In genomic region chr14:102255401-102256190, GRCh38 we compare ENCODE assay signal across 2 cellular contexts.
TF ChIP-seq lines count a peak whose summit lies in the region.

No MANE protein-coding gene starts in this region.

TF ChIP-seq in GM23338, 12 proteins besides CTCF, POLR2A, EP300 and RAD21:
- TF ChIP-seq, protein P1, sequence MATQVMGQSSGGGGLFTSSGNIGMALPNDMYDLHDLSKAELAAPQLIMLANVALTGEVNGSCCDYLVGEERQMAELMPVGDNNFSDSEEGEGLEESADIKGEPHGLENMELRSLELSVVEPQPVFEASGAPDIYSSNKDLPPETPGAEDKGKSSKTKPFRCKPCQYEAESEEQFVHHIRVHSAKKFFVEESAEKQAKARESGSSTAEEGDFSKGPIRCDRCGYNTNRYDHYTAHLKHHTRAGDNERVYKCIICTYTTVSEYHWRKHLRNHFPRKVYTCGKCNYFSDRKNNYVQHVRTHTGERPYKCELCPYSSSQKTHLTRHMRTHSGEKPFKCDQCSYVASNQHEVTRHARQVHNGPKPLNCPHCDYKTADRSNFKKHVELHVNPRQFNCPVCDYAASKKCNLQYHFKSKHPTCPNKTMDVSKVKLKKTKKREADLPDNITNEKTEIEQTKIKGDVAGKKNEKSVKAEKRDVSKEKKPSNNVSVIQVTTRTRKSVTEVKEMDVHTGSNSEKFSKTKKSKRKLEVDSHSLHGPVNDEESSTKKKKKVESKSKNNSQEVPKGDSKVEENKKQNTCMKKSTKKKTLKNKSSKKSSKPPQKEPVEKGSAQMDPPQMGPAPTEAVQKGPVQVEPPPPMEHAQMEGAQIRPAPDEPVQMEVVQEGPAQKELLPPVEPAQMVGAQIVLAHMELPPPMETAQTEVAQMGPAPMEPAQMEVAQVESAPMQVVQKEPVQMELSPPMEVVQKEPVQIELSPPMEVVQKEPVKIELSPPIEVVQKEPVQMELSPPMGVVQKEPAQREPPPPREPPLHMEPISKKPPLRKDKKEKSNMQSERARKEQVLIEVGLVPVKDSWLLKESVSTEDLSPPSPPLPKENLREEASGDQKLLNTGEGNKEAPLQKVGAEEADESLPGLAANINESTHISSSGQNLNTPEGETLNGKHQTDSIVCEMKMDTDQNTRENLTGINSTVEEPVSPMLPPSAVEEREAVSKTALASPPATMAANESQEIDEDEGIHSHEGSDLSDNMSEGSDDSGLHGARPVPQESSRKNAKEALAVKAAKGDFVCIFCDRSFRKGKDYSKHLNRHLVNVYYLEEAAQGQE (IDR thresholded peaks at IDR 0.05; ENCODE audit: unreplicated experiment): no peak
- TF ChIP-seq, protein P2, sequence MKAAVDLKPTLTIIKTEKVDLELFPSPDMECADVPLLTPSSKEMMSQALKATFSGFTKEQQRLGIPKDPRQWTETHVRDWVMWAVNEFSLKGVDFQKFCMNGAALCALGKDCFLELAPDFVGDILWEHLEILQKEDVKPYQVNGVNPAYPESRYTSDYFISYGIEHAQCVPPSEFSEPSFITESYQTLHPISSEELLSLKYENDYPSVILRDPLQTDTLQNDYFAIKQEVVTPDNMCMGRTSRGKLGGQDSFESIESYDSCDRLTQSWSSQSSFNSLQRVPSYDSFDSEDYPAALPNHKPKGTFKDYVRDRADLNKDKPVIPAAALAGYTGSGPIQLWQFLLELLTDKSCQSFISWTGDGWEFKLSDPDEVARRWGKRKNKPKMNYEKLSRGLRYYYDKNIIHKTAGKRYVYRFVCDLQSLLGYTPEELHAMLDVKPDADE (IDR thresholded peaks at IDR 0.05): no peak
- TF ChIP-seq JUNB (IDR thresholded peaks at IDR 0.05; ENCODE audit: unreplicated experiment): no peak
- TF ChIP-seq EZH2 (IDR thresholded peaks at IDR 0.05; ENCODE audit: low read depth, unreplicated experiment): no peak
- no peak for TF ChIP-seq CREB1 (CRISPR knock-in tag; IDR thresholded peaks at IDR 0.05; ENCODE audit: low read depth)
- no peak for TF ChIP-seq EZH2phosphoT487 (IDR thresholded peaks at IDR 0.05; ENCODE audit: unreplicated experiment)
- no peak for TF ChIP-seq POLR2AphosphoS5 (IDR thresholded peaks at IDR 0.05; ENCODE audit: low read depth)
- no peak for TF ChIP-seq NANOG (IDR thresholded peaks at IDR 0.05; ENCODE audit: borderline replicate concordance)
- TF ChIP-seq, protein P3, sequence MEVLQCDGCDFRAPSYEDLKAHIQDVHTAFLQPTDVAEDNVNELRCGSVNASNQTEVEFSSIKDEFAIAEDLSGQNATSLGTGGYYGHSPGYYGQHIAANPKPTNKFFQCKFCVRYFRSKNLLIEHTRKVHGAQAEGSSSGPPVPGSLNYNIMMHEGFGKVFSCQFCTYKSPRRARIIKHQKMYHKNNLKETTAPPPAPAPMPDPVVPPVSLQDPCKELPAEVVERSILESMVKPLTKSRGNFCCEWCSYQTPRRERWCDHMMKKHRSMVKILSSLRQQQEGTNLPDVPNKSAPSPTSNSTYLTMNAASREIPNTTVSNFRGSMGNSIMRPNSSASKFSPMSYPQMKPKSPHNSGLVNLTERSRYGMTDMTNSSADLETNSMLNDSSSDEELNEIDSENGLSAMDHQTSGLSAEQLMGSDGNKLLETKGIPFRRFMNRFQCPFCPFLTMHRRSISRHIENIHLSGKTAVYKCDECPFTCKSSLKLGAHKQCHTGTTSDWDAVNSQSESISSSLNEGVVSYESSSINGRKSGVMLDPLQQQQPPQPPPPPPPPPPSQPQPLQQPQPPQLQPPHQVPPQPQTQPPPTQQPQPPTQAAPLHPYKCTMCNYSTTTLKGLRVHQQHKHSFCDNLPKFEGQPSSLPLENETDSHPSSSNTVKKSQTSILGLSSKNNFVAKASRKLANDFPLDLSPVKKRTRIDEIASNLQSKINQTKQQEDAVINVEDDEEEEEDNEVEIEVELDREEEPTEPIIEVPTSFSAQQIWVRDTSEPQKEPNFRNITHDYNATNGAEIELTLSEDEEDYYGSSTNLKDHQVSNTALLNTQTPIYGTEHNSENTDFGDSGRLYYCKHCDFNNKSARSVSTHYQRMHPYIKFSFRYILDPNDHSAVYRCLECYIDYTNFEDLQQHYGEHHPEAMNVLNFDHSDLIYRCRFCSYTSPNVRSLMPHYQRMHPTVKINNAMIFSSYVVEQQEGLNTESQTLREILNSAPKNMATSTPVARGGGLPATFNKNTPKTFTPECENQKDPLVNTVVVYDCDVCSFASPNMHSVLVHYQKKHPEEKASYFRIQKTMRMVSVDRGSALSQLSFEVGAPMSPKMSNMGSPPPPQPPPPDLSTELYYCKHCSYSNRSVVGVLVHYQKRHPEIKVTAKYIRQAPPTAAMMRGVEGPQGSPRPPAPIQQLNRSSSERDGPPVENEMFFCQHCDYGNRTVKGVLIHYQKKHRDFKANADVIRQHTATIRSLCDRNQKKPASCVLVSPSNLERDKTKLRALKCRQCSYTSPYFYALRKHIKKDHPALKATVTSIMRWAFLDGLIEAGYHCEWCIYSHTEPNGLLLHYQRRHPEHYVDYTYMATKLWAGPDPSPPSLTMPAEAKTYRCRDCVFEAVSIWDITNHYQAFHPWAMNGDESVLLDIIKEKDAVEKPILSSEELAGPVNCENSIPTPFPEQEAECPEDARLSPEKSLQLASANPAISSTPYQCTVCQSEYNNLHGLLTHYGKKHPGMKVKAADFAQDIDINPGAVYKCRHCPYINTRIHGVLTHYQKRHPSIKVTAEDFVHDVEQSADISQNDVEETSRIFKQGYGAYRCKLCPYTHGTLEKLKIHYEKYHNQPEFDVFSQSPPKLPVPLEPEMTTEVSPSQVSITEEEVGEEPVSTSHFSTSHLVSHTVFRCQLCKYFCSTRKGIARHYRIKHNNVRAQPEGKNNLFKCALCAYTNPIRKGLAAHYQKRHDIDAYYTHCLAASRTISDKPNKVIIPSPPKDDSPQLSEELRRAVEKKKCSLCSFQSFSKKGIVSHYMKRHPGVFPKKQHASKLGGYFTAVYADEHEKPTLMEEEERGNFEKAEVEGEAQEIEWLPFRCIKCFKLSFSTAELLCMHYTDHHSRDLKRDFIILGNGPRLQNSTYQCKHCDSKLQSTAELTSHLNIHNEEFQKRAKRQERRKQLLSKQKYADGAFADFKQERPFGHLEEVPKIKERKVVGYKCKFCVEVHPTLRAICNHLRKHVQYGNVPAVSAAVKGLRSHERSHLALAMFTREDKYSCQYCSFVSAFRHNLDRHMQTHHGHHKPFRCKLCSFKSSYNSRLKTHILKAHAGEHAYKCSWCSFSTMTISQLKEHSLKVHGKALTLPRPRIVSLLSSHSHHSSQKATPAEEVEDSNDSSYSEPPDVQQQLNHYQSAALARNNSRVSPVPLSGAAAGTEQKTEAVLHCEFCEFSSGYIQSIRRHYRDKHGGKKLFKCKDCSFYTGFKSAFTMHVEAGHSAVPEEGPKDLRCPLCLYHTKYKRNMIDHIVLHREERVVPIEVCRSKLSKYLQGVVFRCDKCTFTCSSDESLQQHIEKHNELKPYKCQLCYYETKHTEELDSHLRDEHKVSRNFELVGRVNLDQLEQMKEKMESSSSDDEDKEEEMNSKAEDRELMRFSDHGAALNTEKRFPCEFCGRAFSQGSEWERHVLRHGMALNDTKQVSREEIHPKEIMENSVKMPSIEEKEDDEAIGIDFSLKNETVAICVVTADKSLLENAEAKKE (CRISPR knock-in tag; IDR thresholded peaks at IDR 0.05): no peak
- TF ChIP-seq STAT1 (IDR thresholded peaks at IDR 0.05; ENCODE audit: unreplicated experiment): no peak
- no peak for TF ChIP-seq ZNF331 (CRISPR knock-in tag; IDR thresholded peaks at IDR 0.05; ENCODE audit: low read depth)
- no peak for TF ChIP-seq ZNF114 (CRISPR knock-in tag; IDR thresholded peaks at IDR 0.05)
TF ChIP-seq in GM23338: peak in this region for 0.

TF ChIP-seq in K562, 482 proteins besides CTCF, POLR2A, EP300 and RAD21 (continued from another document and continues in another):
- TF ChIP-seq ZFX (CRISPR knock-in tag; IDR thresholded peaks at IDR 0.05): peak; percentile 42; the same call in 1 of the 2 replicates
- no peak for TF ChIP-seq ZNF717 (CRISPR knock-in tag; IDR thresholded peaks at IDR 0.05)
- no peak for TF ChIP-seq ATF4 (CRISPR knock-in tag; IDR thresholded peaks at IDR 0.05)
- TF ChIP-seq, protein P4, sequence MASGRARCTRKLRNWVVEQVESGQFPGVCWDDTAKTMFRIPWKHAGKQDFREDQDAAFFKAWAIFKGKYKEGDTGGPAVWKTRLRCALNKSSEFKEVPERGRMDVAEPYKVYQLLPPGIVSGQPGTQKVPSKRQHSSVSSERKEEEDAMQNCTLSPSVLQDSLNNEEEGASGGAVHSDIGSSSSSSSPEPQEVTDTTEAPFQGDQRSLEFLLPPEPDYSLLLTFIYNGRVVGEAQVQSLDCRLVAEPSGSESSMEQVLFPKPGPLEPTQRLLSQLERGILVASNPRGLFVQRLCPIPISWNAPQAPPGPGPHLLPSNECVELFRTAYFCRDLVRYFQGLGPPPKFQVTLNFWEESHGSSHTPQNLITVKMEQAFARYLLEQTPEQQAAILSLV (tag; IDR thresholded peaks at IDR 0.05): no peak
- TF ChIP-seq LCOR (CRISPR knock-in tag; IDR thresholded peaks at IDR 0.05): no peak
- TF ChIP-seq MBD2 (IDR thresholded peaks at IDR 0.05; ENCODE audit: borderline replicate concordance, low read depth): no peak
- TF ChIP-seq SMARCA4 (IDR thresholded peaks at IDR 0.05): peak; percentile 59
- TF ChIP-seq SRF (CRISPR knock-in tag; IDR thresholded peaks at IDR 0.05): no peak
- TF ChIP-seq DPF2 (IDR thresholded peaks at IDR 0.05): peak; percentile 65
- no peak for TF ChIP-seq PTBP1 (IDR thresholded peaks at IDR 0.05; ENCODE audit: low read depth, low read length)
- TF ChIP-seq, protein P5, sequence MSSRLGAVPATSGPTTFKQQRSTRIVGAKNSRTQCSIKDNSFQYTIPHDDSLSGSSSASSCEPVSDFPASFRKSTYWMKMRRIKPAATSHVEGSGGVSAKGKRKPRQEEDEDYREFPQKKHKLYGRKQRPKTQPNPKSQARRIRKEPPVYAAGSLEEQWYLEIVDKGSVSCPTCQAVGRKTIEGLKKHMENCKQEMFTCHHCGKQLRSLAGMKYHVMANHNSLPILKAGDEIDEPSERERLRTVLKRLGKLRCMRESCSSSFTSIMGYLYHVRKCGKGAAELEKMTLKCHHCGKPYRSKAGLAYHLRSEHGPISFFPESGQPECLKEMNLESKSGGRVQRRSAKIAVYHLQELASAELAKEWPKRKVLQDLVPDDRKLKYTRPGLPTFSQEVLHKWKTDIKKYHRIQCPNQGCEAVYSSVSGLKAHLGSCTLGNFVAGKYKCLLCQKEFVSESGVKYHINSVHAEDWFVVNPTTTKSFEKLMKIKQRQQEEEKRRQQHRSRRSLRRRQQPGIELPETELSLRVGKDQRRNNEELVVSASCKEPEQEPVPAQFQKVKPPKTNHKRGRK (tag; IDR thresholded peaks at IDR 0.05): no peak
- no peak for TF ChIP-seq EZH2 (IDR thresholded peaks at IDR 0.05; ENCODE audit: borderline replicate concordance, low read depth, low read length)
- peak; percentile 89 for TF ChIP-seq NFE2L1 (tag; IDR thresholded peaks at IDR 0.05; ENCODE audit: borderline replicate concordance, low read depth)
- no peak for TF ChIP-seq PRPF4 (IDR thresholded peaks at IDR 0.05; ENCODE audit: insufficient read depth, low read depth, low read length, poor library complexity, severe bottlenecking)
- TF ChIP-seq NFE2 (IDR thresholded peaks at IDR 0.05; ENCODE audit: low read depth): peak; percentile 92
- no peak for TF ChIP-seq MCM7 (IDR thresholded peaks at IDR 0.05)
- no peak for TF ChIP-seq GABPB2 (CRISPR knock-in tag; conservative IDR thresholded peaks at IDR 0.05)
- peak; percentile 42; the same call in 1 of the 2 replicates for TF ChIP-seq SMARCE1 (IDR thresholded peaks at IDR 0.05)
- TF ChIP-seq, protein P6, sequence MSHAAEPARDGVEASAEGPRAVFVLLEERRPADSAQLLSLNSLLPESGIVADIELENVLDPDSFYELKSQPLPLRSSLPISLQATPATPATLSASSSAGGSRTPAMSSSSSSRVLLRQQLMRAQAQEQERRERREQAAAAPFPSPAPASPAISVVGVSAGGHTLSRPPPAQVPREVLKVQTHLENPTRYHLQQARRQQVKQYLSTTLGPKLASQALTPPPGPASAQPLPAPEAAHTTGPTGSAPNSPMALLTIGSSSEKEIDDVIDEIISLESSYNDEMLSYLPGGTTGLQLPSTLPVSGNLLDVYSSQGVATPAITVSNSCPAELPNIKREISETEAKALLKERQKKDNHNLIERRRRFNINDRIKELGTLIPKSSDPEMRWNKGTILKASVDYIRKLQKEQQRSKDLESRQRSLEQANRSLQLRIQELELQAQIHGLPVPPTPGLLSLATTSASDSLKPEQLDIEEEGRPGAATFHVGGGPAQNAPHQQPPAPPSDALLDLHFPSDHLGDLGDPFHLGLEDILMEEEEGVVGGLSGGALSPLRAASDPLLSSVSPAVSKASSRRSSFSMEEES (CRISPR knock-in tag; IDR thresholded peaks at IDR 0.05): no peak
- TF ChIP-seq PCBP1 (IDR thresholded peaks at IDR 0.05; ENCODE audit: low read depth, low read length, poor library complexity, severe bottlenecking): no peak
- TF ChIP-seq, protein P7, sequence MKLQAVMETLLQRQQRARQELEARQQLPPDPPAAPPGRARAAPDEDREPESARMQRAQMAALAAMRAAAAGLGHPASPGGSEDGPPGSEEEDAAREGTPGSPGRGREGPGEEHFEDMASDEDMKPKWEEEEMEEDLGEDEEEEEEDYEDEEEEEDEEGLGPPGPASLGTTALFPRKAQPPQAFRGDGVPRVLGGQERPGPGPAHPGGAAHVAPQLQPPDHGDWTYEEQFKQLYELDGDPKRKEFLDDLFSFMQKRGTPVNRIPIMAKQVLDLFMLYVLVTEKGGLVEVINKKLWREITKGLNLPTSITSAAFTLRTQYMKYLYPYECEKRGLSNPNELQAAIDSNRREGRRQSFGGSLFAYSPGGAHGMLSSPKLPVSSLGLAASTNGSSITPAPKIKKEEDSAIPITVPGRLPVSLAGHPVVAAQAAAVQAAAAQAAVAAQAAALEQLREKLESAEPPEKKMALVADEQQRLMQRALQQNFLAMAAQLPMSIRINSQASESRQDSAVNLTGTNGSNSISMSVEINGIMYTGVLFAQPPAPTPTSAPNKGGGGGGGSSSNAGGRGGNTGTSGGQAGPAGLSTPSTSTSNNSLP (IDR thresholded peaks at IDR 0.05; ENCODE audit: borderline replicate concordance, low read depth, low read length): no peak
- no peak for TF ChIP-seq SMAD1 (IDR thresholded peaks at IDR 0.05; ENCODE audit: low read depth, low read length, partially characterized antibody)
- no peak; the same call in 1 of the 2 replicates for TF ChIP-seq NFRKB (IDR thresholded peaks at IDR 0.05; ENCODE audit: low read depth)
- TF ChIP-seq ATF7 (IDR thresholded peaks at IDR 0.05): peak; percentile 73
